Comparison of ENCODE assay signal across 1 cellular context in the genomic region with DNA sequence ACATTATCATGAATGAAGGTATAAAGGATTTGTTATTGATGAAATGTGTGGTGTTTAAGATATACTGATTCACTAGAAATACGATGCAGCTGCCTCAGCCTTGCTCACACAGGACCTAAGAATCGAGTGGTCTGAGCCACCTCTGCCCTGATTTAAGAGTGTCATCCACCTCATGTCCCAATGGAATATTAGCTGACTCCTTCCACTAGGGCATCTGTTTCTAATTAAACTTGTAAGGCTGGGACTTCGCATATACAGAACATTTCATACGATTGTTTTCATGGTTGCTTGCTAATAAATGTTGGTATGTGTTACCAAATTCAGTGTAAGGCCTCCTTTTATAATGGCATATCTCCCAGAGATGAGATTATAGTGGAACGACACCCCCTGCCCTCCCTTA.
TF ChIP-seq lines count a peak whose summit lies in the region.

No MANE protein-coding gene starts in this region.

TF ChIP-seq in WTC11, 78 proteins besides CTCF, POLR2A, EP300 and RAD21 (continued from another document):
- TF ChIP-seq, protein P1, sequence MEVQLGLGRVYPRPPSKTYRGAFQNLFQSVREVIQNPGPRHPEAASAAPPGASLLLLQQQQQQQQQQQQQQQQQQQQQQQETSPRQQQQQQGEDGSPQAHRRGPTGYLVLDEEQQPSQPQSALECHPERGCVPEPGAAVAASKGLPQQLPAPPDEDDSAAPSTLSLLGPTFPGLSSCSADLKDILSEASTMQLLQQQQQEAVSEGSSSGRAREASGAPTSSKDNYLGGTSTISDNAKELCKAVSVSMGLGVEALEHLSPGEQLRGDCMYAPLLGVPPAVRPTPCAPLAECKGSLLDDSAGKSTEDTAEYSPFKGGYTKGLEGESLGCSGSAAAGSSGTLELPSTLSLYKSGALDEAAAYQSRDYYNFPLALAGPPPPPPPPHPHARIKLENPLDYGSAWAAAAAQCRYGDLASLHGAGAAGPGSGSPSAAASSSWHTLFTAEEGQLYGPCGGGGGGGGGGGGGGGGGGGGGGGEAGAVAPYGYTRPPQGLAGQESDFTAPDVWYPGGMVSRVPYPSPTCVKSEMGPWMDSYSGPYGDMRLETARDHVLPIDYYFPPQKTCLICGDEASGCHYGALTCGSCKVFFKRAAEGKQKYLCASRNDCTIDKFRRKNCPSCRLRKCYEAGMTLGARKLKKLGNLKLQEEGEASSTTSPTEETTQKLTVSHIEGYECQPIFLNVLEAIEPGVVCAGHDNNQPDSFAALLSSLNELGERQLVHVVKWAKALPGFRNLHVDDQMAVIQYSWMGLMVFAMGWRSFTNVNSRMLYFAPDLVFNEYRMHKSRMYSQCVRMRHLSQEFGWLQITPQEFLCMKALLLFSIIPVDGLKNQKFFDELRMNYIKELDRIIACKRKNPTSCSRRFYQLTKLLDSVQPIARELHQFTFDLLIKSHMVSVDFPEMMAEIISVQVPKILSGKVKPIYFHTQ (CRISPR knock-in tag; IDR thresholded peaks at IDR 0.05): no peak
- TF ChIP-seq NFE2L1 (CRISPR knock-in tag; IDR thresholded peaks at IDR 0.05): no peak
- TF ChIP-seq MYBL2 (CRISPR knock-in tag; IDR thresholded peaks at IDR 0.05): no peak
- no peak for TF ChIP-seq ZNF317 (CRISPR knock-in tag; IDR thresholded peaks at IDR 0.05; ENCODE audit: borderline replicate concordance, low read depth)
- TF ChIP-seq, protein P2, sequence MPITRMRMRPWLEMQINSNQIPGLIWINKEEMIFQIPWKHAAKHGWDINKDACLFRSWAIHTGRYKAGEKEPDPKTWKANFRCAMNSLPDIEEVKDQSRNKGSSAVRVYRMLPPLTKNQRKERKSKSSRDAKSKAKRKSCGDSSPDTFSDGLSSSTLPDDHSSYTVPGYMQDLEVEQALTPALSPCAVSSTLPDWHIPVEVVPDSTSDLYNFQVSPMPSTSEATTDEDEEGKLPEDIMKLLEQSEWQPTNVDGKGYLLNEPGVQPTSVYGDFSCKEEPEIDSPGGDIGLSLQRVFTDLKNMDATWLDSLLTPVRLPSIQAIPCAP (CRISPR knock-in tag; IDR thresholded peaks at IDR 0.05): no peak
- TF ChIP-seq FOXP1 (CRISPR knock-in tag; IDR thresholded peaks at IDR 0.05; ENCODE audit: borderline replicate concordance): no peak
- no peak for TF ChIP-seq KAT7 (CRISPR knock-in tag; IDR thresholded peaks at IDR 0.05; ENCODE audit: borderline replicate concordance)
- no peak for TF ChIP-seq MXD4 (CRISPR knock-in tag; IDR thresholded peaks at IDR 0.05; ENCODE audit: borderline replicate concordance)
- TF ChIP-seq, protein P3, sequence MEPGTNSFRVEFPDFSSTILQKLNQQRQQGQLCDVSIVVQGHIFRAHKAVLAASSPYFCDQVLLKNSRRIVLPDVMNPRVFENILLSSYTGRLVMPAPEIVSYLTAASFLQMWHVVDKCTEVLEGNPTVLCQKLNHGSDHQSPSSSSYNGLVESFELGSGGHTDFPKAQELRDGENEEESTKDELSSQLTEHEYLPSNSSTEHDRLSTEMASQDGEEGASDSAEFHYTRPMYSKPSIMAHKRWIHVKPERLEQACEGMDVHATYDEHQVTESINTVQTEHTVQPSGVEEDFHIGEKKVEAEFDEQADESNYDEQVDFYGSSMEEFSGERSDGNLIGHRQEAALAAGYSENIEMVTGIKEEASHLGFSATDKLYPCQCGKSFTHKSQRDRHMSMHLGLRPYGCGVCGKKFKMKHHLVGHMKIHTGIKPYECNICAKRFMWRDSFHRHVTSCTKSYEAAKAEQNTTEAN (CRISPR knock-in tag; IDR thresholded peaks at IDR 0.05): no peak
- TF ChIP-seq, protein P4, sequence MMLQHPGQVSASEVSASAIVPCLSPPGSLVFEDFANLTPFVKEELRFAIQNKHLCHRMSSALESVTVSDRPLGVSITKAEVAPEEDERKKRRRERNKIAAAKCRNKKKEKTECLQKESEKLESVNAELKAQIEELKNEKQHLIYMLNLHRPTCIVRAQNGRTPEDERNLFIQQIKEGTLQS (CRISPR knock-in tag; conservative IDR thresholded peaks at IDR 0.05): no peak
- no peak for TF ChIP-seq IRF2 (CRISPR knock-in tag; IDR thresholded peaks at IDR 0.05; ENCODE audit: borderline replicate concordance, low read depth)
